ENCODE assay signal across 7 cellular contexts in the genomic region with DNA sequence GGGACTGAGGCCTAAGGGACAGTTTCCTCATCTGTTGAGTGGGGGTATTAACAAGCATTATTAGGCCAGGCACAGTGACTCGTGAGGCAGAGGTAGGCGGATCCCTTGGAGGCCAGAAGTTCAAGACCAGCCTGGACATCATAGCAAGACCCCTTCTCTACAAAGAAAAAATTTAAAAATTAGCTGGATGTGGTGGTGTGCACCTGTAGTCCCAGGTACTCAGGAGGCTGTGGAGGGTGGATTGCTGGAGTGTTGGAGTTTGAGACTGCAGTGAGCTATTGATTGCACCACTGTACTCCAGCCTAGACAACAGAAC. TPM values are rescaled to one million over a fixed set of nuclear protein-coding genes. Genes with fewer than 3 reads are reported as not detected.
DNase-seq lines count a peak whose midpoint lies in the region; ATAC-seq, FAIRE-seq and TF ChIP-seq lines count a peak whose summit lies in the region.

No MANE protein-coding gene starts in this region.

- H3K4me2 ChIP-seq in astrocyte (ENCODE audit: low read length) (peak overlapping the region; percentile 74), MM.1S (ENCODE audit: low read depth, low read length) (no peak overlapping the region)

- H3K4me1 ChIP-seq in HUES6 (ENCODE audit: control insufficient read depth, insufficient read depth, low read length) (peaks cover 12% of the 10 kb centered on the region; the same call in 1 of the 2 replicates), astrocyte (ENCODE audit: insufficient read depth, low read length) (peaks cover 26% of the 10 kb centered on the region), mesodermal cell (ENCODE audit: control insufficient read depth, insufficient read depth, low read length, poor library complexity, severe bottlenecking) (peaks cover 21% of the 10 kb centered on the region), thoracic aorta (ENCODE audit: control insufficient read depth in 1 of 2, low read depth in 2 of 2) (peaks cover 25 to 32% of the 10 kb centered on the region in 2 donors), MM.1S (ENCODE audit: low read length) (peaks cover 6% of the 10 kb centered on the region)

- H3K9me3 ChIP-seq in HUES6 (ENCODE audit: control insufficient read depth, insufficient read depth, low read depth, low read length) (no peaks in the 10 kb centered on the region), astrocyte (ENCODE audit: insufficient read depth, low read depth, low read length) (no peaks in the 10 kb centered on the region), mesodermal cell (ENCODE audit: control insufficient read depth, low read length) (no peaks in the 10 kb centered on the region), thoracic aorta (no peaks in the 10 kb centered on the region), MM.1S (replicated peaks; ENCODE audit: insufficient read depth, low read length) (no peaks in the 10 kb centered on the region)

- H3K4me3 Mint-ChIP-seq in astrocyte (ENCODE audit: unreplicated experiment): peak overlapping the region; percentile 60

- H3K79me2 ChIP-seq in astrocyte (ENCODE audit: insufficient read depth, low read length): no peaks in the 10 kb centered on the region
- no peaks in the 10 kb centered on the region for H3K79me2 ChIP-seq in MM.1S (ENCODE audit: low read length)

- WGBS in mesodermal cell (ENCODE audit: insufficient coverage in 2 of 2), 2 experiments: no CpG with 5 or more reads among the region's 2 CpGs
- 49 to 54% methylated on average over 2 of the region's 2 CpGs for WGBS in lower leg skin, 2 donors

- H3K9me2 ChIP-seq in MM.1S (replicated peaks; ENCODE audit: insufficient read depth, low read length): no peaks in the 10 kb centered on the region

- ATAC-seq in thoracic aorta (ENCODE audit: insufficient number of reproducible peaks, low FRiP score, low read depth): no peak

- TF ChIP-seq POLR2A in lower leg skin (IDR thresholded peaks at IDR 0.05): no peak

- H4K20me1 ChIP-seq in astrocyte (ENCODE audit: insufficient read depth, low read length): no peaks in the 10 kb centered on the region
- no peaks in the 10 kb centered on the region for H4K20me1 ChIP-seq in MM.1S (ENCODE audit: insufficient read depth, low read length)

- FAIRE-seq in astrocyte (lab: Jason Lieb, UNC): no peak

- H3K9me3 Mint-ChIP-seq in astrocyte (ENCODE audit: unreplicated experiment): no peaks in the 10 kb centered on the region

- H3K36me3 ChIP-seq in HUES6 (ENCODE audit: control insufficient read depth, insufficient read depth, low read length) (no peaks in the 10 kb centered on the region), astrocyte (ENCODE audit: insufficient read depth, low read length) (no peaks in the 10 kb centered on the region), mesodermal cell (ENCODE audit: control insufficient read depth, insufficient read depth, low read length) (no peaks in the 10 kb centered on the region), thoracic aorta (no peaks in the 10 kb centered on the region), MM.1S (replicated peaks; ENCODE audit: insufficient read depth, low read length) (no peaks in the 10 kb centered on the region)

- DNase-seq in astrocyte (ENCODE audit: low read depth): no peak
- no peak for DNase-seq in thoracic aorta (ENCODE audit: low spot score)
- no peak for DNase-seq in DMS53 treated with DMSO at 0.1 percent for 48 hours (lab: John Stamatoyannopoulos, UW; ENCODE audit: unreplicated experiment)
- DNase-seq in lower leg skin (ENCODE audit: low spot score in 2 of 2): no peak
- no peak for DNase-seq in MM.1S

- peaks cover 11% of the 10 kb centered on the region for H3F3A ChIP-seq in MM.1S (ENCODE audit: insufficient read depth, low read length)

- peak overlapping the region; percentile 99 for H3K27ac Mint-ChIP-seq in astrocyte (ENCODE audit: unreplicated experiment)

- H2AFZ ChIP-seq in astrocyte (ENCODE audit: low read depth, low read length): no peak overlapping the region
- H2AFZ ChIP-seq in MM.1S (ENCODE audit: low read length): no peak overlapping the region

- peak overlapping the region; percentile 88 for H3K9ac ChIP-seq in HUES6 (ENCODE audit: low read length)
- peak overlapping the region; percentile 87 for H3K9ac ChIP-seq in astrocyte (ENCODE audit: low read length)
- H3K9ac ChIP-seq in MM.1S (ENCODE audit: low read length): no peak overlapping the region

- peaks cover 8% of the 10 kb centered on the region for H3K4me1 Mint-ChIP-seq in astrocyte (ENCODE audit: low read depth, unreplicated experiment)

- H3K4me3 ChIP-seq in HUES6 (ENCODE audit: low read depth, low read length): no peak overlapping the region
- H3K4me3 ChIP-seq in astrocyte (ENCODE audit: insufficient read depth, low read depth, low read length): peak overlapping the region; percentile 30
- H3K4me3 ChIP-seq in mesodermal cell (ENCODE audit: extremely low read depth, insufficient read depth, low read length, poor library complexity, severe bottlenecking): no peak overlapping the region
- peak overlapping the region; percentile 66 for H3K4me3 ChIP-seq in thoracic aorta
- no peak overlapping the region for H3K4me3 ChIP-seq in lower leg skin (ENCODE audit: low read depth, poor library complexity, severe bottlenecking)
- no peak overlapping the region for H3K4me3 ChIP-seq in MM.1S (ENCODE audit: low read length)

- H3K27ac ChIP-seq in HUES6 (ENCODE audit: low read depth, low read length) (peak overlapping the region; percentile 94; the same call in 1 of the 2 replicates), astrocyte (ENCODE audit: low read depth, low read length) (peak overlapping the region; percentile 98), mesodermal cell (ENCODE audit: low read depth, low read length, severe bottlenecking) (peak overlapping the region; percentile 99), thoracic aorta (peak overlapping the region; percentile 85 to 87), MM.1S (ENCODE audit: low read length) (no peak overlapping the region)

- no peak for TF ChIP-seq CTCF in astrocyte (IDR thresholded peaks at IDR 0.05; ENCODE audit: insufficient read depth, low read depth, low read length)
- no peak for TF ChIP-seq CTCF in thoracic aorta (IDR thresholded peaks at IDR 0.05)
- TF ChIP-seq CTCF in lower leg skin (IDR thresholded peaks at IDR 0.05): no peak
- no peak for TF ChIP-seq CTCF in MM.1S (IDR thresholded peaks at IDR 0.05; ENCODE audit: low read length)

- no peaks in the 10 kb centered on the region for H3K27me3 Mint-ChIP-seq in astrocyte (ENCODE audit: low read depth, unreplicated experiment)

- intact Hi-C loops in lower leg skin (cut with DNase I; ENCODE audit: low total_unique reads): no loop called here

- H3K36me3 Mint-ChIP-seq in astrocyte (ENCODE audit: low read depth, unreplicated experiment): no peaks in the 10 kb centered on the region

- H3K27me3 ChIP-seq in HUES6 (ENCODE audit: control insufficient read depth, insufficient read depth, low read length): peaks cover 3% of the 10 kb centered on the region
- H3K27me3 ChIP-seq in astrocyte (ENCODE audit: insufficient read depth, low read length): no peaks in the 10 kb centered on the region
- H3K27me3 ChIP-seq in thoracic aorta (replicated peaks; ENCODE audit: insufficient read depth): no peaks in the 10 kb centered on the region
- H3K27me3 ChIP-seq in MM.1S (replicated peaks; ENCODE audit: insufficient read depth, low read length): no peaks in the 10 kb centered on the region

RNA-seq across cellular contexts. Expression of a gene that starts 11.3 kb away (rescaled TPM):
- total RNA-seq in astrocyte: 8.2 and 13.3 TPM in 2 replicates
- 2.4 TPM for polyA plus RNA-seq in mesodermal cell (2013, experiment 1 of 2)
- 3.2 TPM for polyA plus RNA-seq in mesodermal cell (2013, experiment 2 of 2)
- total RNA-seq in thoracic aorta: 100 to 1,000 TPM; 126 to 587 TPM
- total RNA-seq in lower leg skin: 10 to 100 TPM in 2 of 4 donors, 1 to 10 TPM in 2; 5.9 to 18.2 (median 11.2) TPM

RNA-seq across cellular contexts. Expression of a gene that starts 32.7 kb away (rescaled TPM):
- total RNA-seq in astrocyte: 67.5 and 70.4 TPM in 2 replicates
- 112 TPM for polyA plus RNA-seq in mesodermal cell (2013, experiment 1 of 2)
- polyA plus RNA-seq in mesodermal cell (2013, experiment 2 of 2): 94.3 TPM
- total RNA-seq in thoracic aorta: 100 to 1,000 TPM in 1 of 2 donors, 10 to 100 TPM in 1; 99.8 to 224 TPM
- 100 to 1,000 TPM in 1 of 4 donors, 10 to 100 TPM in 3; 57.7 to 111 (median 76.5) TPM for total RNA-seq in lower leg skin

RNA-seq across cellular contexts. Expression of a gene that starts 40.4 kb away (rescaled TPM):
- total RNA-seq in astrocyte (29.1 and 35.3 TPM in 2 replicates), thoracic aorta (10 to 100 TPM; 16.0 to 22.6 TPM), lower leg skin (10 to 100 TPM in 1 of 4 donors, 1 to 10 TPM in 3; 6.4 to 11.6 (median 9.0) TPM)
- 59.0 TPM for polyA plus RNA-seq in mesodermal cell (2013, experiment 1 of 2)
- polyA plus RNA-seq in mesodermal cell (2013, experiment 2 of 2): 55.5 TPM

RNA-seq across cellular contexts. Expression of a gene that starts 41.8 kb away (rescaled TPM):
- total RNA-seq in astrocyte: 0.67 and 1.3 TPM in 2 replicates
- polyA plus RNA-seq in mesodermal cell (2013, experiment 1 of 2): 1.8 TPM
- polyA plus RNA-seq in mesodermal cell (2013, experiment 2 of 2): 2.5 TPM
- total RNA-seq in thoracic aorta: 1 to 10 TPM; 3.5 to 6.6 TPM
- total RNA-seq in lower leg skin: 1 to 10 TPM; 2.9 to 4.7 (median 3.6) TPM

RNA-seq across cellular contexts. Expression of a gene that starts 50.0 kb away (rescaled TPM):
- total RNA-seq in astrocyte (10.9 and 12.8 TPM in 2 replicates), thoracic aorta (1 to 10 TPM; 2.2 to 9.9 TPM), lower leg skin (1 to 10 TPM; 4.0 to 8.1 (median 5.6) TPM)
- 5.2 TPM for polyA plus RNA-seq in mesodermal cell (2013, experiment 1 of 2)
- polyA plus RNA-seq in mesodermal cell (2013, experiment 2 of 2): 4.6 TPM

Comparison
In these comparisons a context has a peak if more than half of its experiments do, and no peak if none do; other contexts are left out.
1. H3K4me3 ChIP-seq: peak in astrocyte (single experiment) and thoracic aorta (single experiment); none in HUES6 (single experiment), mesodermal cell (single experiment), lower leg skin (single experiment) and MM.1S (single experiment).